8 cellular contexts compared by ENCODE assay signal in genomic region chr1:229514578-229515275, GRCh38. TPM values are rescaled to one million over a fixed set of nuclear protein-coding genes. Genes with fewer than 3 reads are reported as not detected.
DNase-seq lines count a peak whose midpoint lies in the region; ATAC-seq and TF ChIP-seq lines count a peak whose summit lies in the region.

No MANE protein-coding gene starts in this region.

- 37 to 40% methylated on average over 8 of the region's 8 CpGs for WGBS in tibial nerve, 2 donors

- H3K4me1 ChIP-seq in tibial nerve = peaks cover 0 to 7% (median 0%) of the 10 kb centered on the region in 4 donors

- H3K9me3 ChIP-seq in tibial nerve = no peaks in the 10 kb centered on the region

- H3K27ac Mint-ChIP-seq in activated T-helper 2 cell treated with anti-CD3 and anti-CD28 coated beads, Interferon-gamma antibody, Interleukin-2, Interleukin-4, amounts not matched to agents 10 μg/mL and 5 μg/mL and 100 μg/mL, durations not matched to agents 14 hours and 24 hours and 36 hours = no peak overlapping the region

- H3K4me3 ChIP-seq in fibroblast of villous mesenchyme (ENCODE audit: low read depth, low read length) = no peak overlapping the region
- no peak overlapping the region for H3K4me3 ChIP-seq in tibial nerve

- H3K36me3 Mint-ChIP-seq in activated T-helper 2 cell treated with anti-CD3 and anti-CD28 coated beads, Interferon-gamma antibody, Interleukin-2, Interleukin-4, amounts not matched to agents 10 μg/mL and 5 μg/mL and 100 μg/mL, durations not matched to agents 14 hours and 24 hours and 36 hours (ENCODE audit: low read depth) = peaks cover 8% of the 10 kb centered on the region

- TF ChIP-seq EP300 in tibial nerve (IDR thresholded peaks at IDR 0.05) = no peak

- no peak for TF ChIP-seq POLR2A in tibial nerve (IDR thresholded peaks at IDR 0.05)

- no peaks in the 10 kb centered on the region for H3K27me3 ChIP-seq in tibial nerve

- H3K4me3 Mint-ChIP-seq in activated T-helper 2 cell treated with anti-CD3 and anti-CD28 coated beads, Interferon-gamma antibody, Interleukin-2, Interleukin-4, amounts not matched to agents 10 μg/mL and 5 μg/mL and 100 μg/mL, durations not matched to agents 14 hours and 24 hours and 36 hours (ENCODE audit: low read depth) = no peak overlapping the region

- in situ Hi-C loops in KBM-7 (cut with MboI; ENCODE audit: low pct_unique_long_range_greater_than_20kb, low sequenced_read_pairs) = no loop called here

- no peaks in the 10 kb centered on the region for H3K27me3 Mint-ChIP-seq in activated T-helper 2 cell treated with anti-CD3 and anti-CD28 coated beads, Interferon-gamma antibody, Interleukin-2, Interleukin-4, amounts not matched to agents 10 μg/mL and 5 μg/mL and 100 μg/mL, durations not matched to agents 14 hours and 24 hours and 36 hours (ENCODE audit: low read depth)

- intact Hi-C loops in activated T-helper 2 cell treated with anti-CD3 and anti-CD28 coated beads, Interferon-gamma antibody, Interleukin-2, Interleukin-4, amounts not matched to agents 10 μg/mL and 5 μg/mL and 100 μg/mL, durations not matched to agents 14 hours and 24 hours and 36 hours (cut with micrococcal nuclease) = loop anchor here (1.0 kb wide), 1 partner anchor 256 kb away; no protein-coding TSS in a partner anchor

- H3K27ac ChIP-seq in tibial nerve = no peak overlapping the region

- peaks cover 4% of the 10 kb centered on the region for H3K4me1 Mint-ChIP-seq in activated T-helper 2 cell treated with anti-CD3 and anti-CD28 coated beads, Interferon-gamma antibody, Interleukin-2, Interleukin-4, amounts not matched to agents 10 μg/mL and 5 μg/mL and 100 μg/mL, durations not matched to agents 14 hours and 24 hours and 36 hours (ENCODE audit: low read depth)

- TF ChIP-seq CTCF in AG09319 (IDR thresholded peaks at IDR 0.05; ENCODE audit: low read depth, low read length) = peak; percentile 93
- TF ChIP-seq CTCF in fibroblast of villous mesenchyme (IDR thresholded peaks at IDR 0.05; ENCODE audit: insufficient read depth, low read depth, low read length) = peak; percentile 94
- TF ChIP-seq CTCF in tibial nerve (IDR thresholded peaks at IDR 0.05) = peak; percentile 69 to 85 (median 75)

- peaks cover 0 to 31% (median 0%) of the 10 kb centered on the region in 3 donors for H3K36me3 ChIP-seq in tibial nerve

- ATAC-seq in GM18519 (IDR thresholded peaks at IDR 0.05; ENCODE audit: low FRiP score, unreplicated experiment) = peak; percentile 67

- no peaks in the 10 kb centered on the region for H3K9me3 Mint-ChIP-seq in activated T-helper 2 cell treated with anti-CD3 and anti-CD28 coated beads, Interferon-gamma antibody, Interleukin-2, Interleukin-4, amounts not matched to agents 10 μg/mL and 5 μg/mL and 100 μg/mL, durations not matched to agents 14 hours and 24 hours and 36 hours

- peak; percentile 23 for DNase-seq in AG09319 (ENCODE audit: extremely low read depth, low read depth)
- peak; percentile 57 for DNase-seq in KBM-7
- peak; percentile 84 for DNase-seq in RKO (ENCODE audit: low spot score)
- peak; percentile 25 for DNase-seq in activated T-helper 2 cell treated with anti-CD3 and anti-CD28 coated beads, Interferon-gamma antibody, Interleukin-2, Interleukin-4, amounts not matched to agents 10 μg/mL and 5 μg/mL and 100 μg/mL, durations not matched to agents 14 hours and 24 hours and 36 hours (ENCODE audit: low spot score)
- peak; percentile 75 for DNase-seq in fibroblast of villous mesenchyme (ENCODE audit: low read depth)
- DNase-seq in non-pigmented ciliary epithelial cell (ENCODE audit: low read depth) = peak; percentile 38
- DNase-seq in tibial nerve (ENCODE audit: low spot score in 2 of 2) = peak; percentile 36 to 77

RNA-seq across cellular contexts. Expression of gene NUP133, which starts 6.6 kb away (rescaled TPM):
- total RNA-seq in activated T-helper 2 cell treated with anti-CD3 and anti-CD28 coated beads, Interferon-gamma antibody, Interleukin-2, Interleukin-4, amounts not matched to agents 10 μg/mL and 5 μg/mL and 100 μg/mL, durations not matched to agents 14 hours and 24 hours and 36 hours = 49.2 and 50.1 TPM in 2 replicates
- total RNA-seq in fibroblast of villous mesenchyme (34.5 and 39.7 TPM in 2 replicates), tibial nerve (10 to 100 TPM; 24.9 to 56.1 (median 43.2) TPM)

RNA-seq across cellular contexts. Expression of gene ABCB10, which starts 43.8 kb away (rescaled TPM):
- total RNA-seq in activated T-helper 2 cell treated with anti-CD3 and anti-CD28 coated beads, Interferon-gamma antibody, Interleukin-2, Interleukin-4, amounts not matched to agents 10 μg/mL and 5 μg/mL and 100 μg/mL, durations not matched to agents 14 hours and 24 hours and 36 hours = 40.1 and 42.7 TPM in 2 replicates
- 17.4 and 18.1 TPM in 2 replicates for total RNA-seq in fibroblast of villous mesenchyme
- total RNA-seq in tibial nerve = 10 to 100 TPM; 24.7 to 39.1 (median 27.2) TPM

Comparison
In these comparisons a context has a peak if more than half of its experiments do, and no peak if none do; other contexts are left out.
1. DNase-seq: peak in every context shown above with its lines; median percentile 84 in RKO; 75 in fibroblast of villous mesenchyme; 57 in KBM-7; 56 in tibial nerve; 38 in non-pigmented ciliary epithelial cell; 25 in activated T-helper 2 cell treated with anti-CD3 and anti-CD28 coated beads, Interferon-gamma antibody, Interleukin-2, Interleukin-4, amounts not matched to agents 10 μg/mL and 5 μg/mL and 100 μg/mL, durations not matched to agents 14 hours and 24 hours and 36 hours; 23 in AG09319.